ENCODE assay signal across 9 cellular contexts in genomic region chr10:71704816-71705215, GRCh38. TPM values are rescaled to one million over a fixed set of nuclear protein-coding genes. Genes with fewer than 3 reads are reported as not detected.
"Had no signal": no experiment of that assay in that cellular context is flagged by ENCODE, and none has a peak within 500 bp of the region (broad histone marks: within the 10 kb centered on the region; RNA-seq: fewer than 3 reads in every experiment).

No MANE protein-coding gene starts in this region.

- H3K36me3 Mint-ChIP-seq: IgD-negative memory B cell had no signal

- H3K4me3 Mint-ChIP-seq: H9, IgD-negative memory B cell had no signal

- H3K27ac ChIP-seq: GM23248, HL-60 had no signal

- H3K9ac ChIP-seq: GM23248 had no signal

- H3K4me3 ChIP-seq: GM23248 had no signal

- H3K9me3 Mint-ChIP-seq: H9, IgD-negative memory B cell had no signal

- H3K27ac Mint-ChIP-seq: H9 had no signal

- H2AFZ ChIP-seq: GM23248 had no signal

- H3K27me3 Mint-ChIP-seq: IgD-negative memory B cell had no signal

- DNase-seq: GOT3, H9, HCEC 1CT, KBM-7 had no signal

RNA-seq across cellular contexts. Expression of gene C10orf105, which starts 14.8 kb away (rescaled TPM):
- total RNA-seq: GM23248, HepG2, HT1080 had no signal
- polyA plus RNA-seq: GM23248, HepG2, IgD-negative memory B cell had no signal
